In genomic region chr1:236502972-236503639, GRCh38 we compare ENCODE assay signal across 8 cellular contexts. TPM values are rescaled to one million over a fixed set of nuclear protein-coding genes. Genes with fewer than 3 reads are reported as not detected.
DNase-seq lines count a peak whose midpoint lies in the region; ATAC-seq and TF ChIP-seq lines count a peak whose summit lies in the region.

No MANE protein-coding gene starts in this region.

- ATAC-seq in GM18511 (IDR thresholded peaks at IDR 0.05; ENCODE audit: unreplicated experiment) (peak; percentile 55), RWPE2 (ENCODE audit: low read depth) (peak; percentile 64), lower lobe of right lung (peak; percentile 75 to 79), GM19455 (IDR thresholded peaks at IDR 0.05; ENCODE audit: unreplicated experiment) (no peak)

- POLR2A ChIA-PET in AG04449 (lab: Yijun Ruan, JAX), result interaction anchor here (1.4 kb wide), 1 partner anchor 14 kb away, joined by 5 read pairs; no protein-coding TSS in a partner anchor

- H3K4me1 ChIP-seq in RWPE2 (ENCODE audit: insufficient read depth, poor library complexity, severe bottlenecking) (no peaks in the 10 kb centered on the region), lower lobe of right lung (peaks cover 7% of the 10 kb centered on the region), suprapubic skin (peaks cover 10% of the 10 kb centered on the region)

- no peak for TF ChIP-seq POLR2A in suprapubic skin (IDR thresholded peaks at IDR 0.05)

- H3K9me3 ChIP-seq in RWPE2 (ENCODE audit: severe bottlenecking), result no peaks in the 10 kb centered on the region
- no peaks in the 10 kb centered on the region for H3K9me3 ChIP-seq in lower lobe of right lung
- no peaks in the 10 kb centered on the region for H3K9me3 ChIP-seq in suprapubic skin

- no peak for TF ChIP-seq CTCF in AG04449 (IDR thresholded peaks at IDR 0.05; ENCODE audit: insufficient read depth, low read length, missing control alignments)
- no peak for TF ChIP-seq CTCF in RWPE2 (IDR thresholded peaks at IDR 0.05; ENCODE audit: poor library complexity, severe bottlenecking)
- no peak for TF ChIP-seq CTCF in lower lobe of right lung (IDR thresholded peaks at IDR 0.05)
- no peak for TF ChIP-seq CTCF in suprapubic skin (IDR thresholded peaks at IDR 0.05)

- H3K36me3 ChIP-seq in RWPE2 (ENCODE audit: low read depth) (no peaks in the 10 kb centered on the region), lower lobe of right lung (no peaks in the 10 kb centered on the region), suprapubic skin (no peaks in the 10 kb centered on the region)

- CTCF ChIA-PET in AG04449 (lab: Yijun Ruan, JAX), result interaction anchor here (0.8 to 1.5 kb wide), 4 partner anchors 11 to 397 kb away, joined by 3 to 5 read pairs (median 4); no protein-coding TSS in a partner anchor

- TF ChIP-seq EP300 in suprapubic skin (IDR thresholded peaks at IDR 0.05), result no peak

- H3K27me3 ChIP-seq in RWPE2 (ENCODE audit: insufficient read depth, poor library complexity, severe bottlenecking) (no peaks in the 10 kb centered on the region), lower lobe of right lung (ENCODE audit: low read depth) (no peaks in the 10 kb centered on the region), suprapubic skin (no peaks in the 10 kb centered on the region)

- intact Hi-C loops in lower lobe of right lung (cut with DNase I), result no loop called here

- H3K27ac ChIP-seq in RWPE2 (ENCODE audit: poor library complexity, severe bottlenecking) (no peak overlapping the region), lower lobe of right lung (peak overlapping the region; percentile 56), suprapubic skin (peak overlapping the region; percentile 51)

- 8% methylated on average over 15 of the region's 15 CpGs for WGBS in suprapubic skin

- H3K4me3 ChIP-seq in AG04449 (ENCODE audit: low read depth, low read length), result peak overlapping the region; percentile 36
- no peak overlapping the region for H3K4me3 ChIP-seq in RWPE2 (ENCODE audit: severe bottlenecking)
- peak overlapping the region; percentile 32 for H3K4me3 ChIP-seq in lower lobe of right lung
- peak overlapping the region; percentile 42 for H3K4me3 ChIP-seq in suprapubic skin

- DNase-seq in AG04449 (ENCODE audit: low read depth, low spot score) (no peak), RWPE2 (ENCODE audit: low spot score) (no peak), ecto neural progenitor cell (ENCODE audit: low spot score) (peak; percentile 70), lower lobe of right lung (peak; percentile 76), suprapubic skin (ENCODE audit: low spot score in 2 of 2) (no peak)
- DNase-seq in NK-92 treated with Interleukin-12 subunit alpha and Interleukin-12 subunit beta, amount 100 ng/mL, for 24 hours (lab: John Stamatoyannopoulos, UW), result no peak

RNA-seq across cellular contexts. Expression of gene LGALS8, which starts 20.7 kb away (rescaled TPM):
- total RNA-seq in lower lobe of right lung (72.3 TPM), suprapubic skin (100 to 1,000 TPM in 2 of 4 donors, 10 to 100 TPM in 2; 70.2 to 280 (median 99.3) TPM)

Comparison
In these comparisons a context has a peak if more than half of its experiments do, and no peak if none do; other contexts are left out.
1. DNase-seq: peak in ecto neural progenitor cell (single experiment) and lower lobe of right lung (single experiment); none in AG04449 (single experiment), RWPE2 (single experiment), suprapubic skin (0 of 2) and NK-92 treated with Interleukin-12 subunit alpha and Interleukin-12 subunit beta, amount 100 ng/mL, for 24 hours (single experiment).